Comparison of ENCODE assay signal across 15 cellular contexts in genomic region chr7:124840435-124840834, GRCh38.
DNase-seq lines count a peak whose midpoint lies in the region; ATAC-seq, FAIRE-seq and TF ChIP-seq lines count a peak whose summit lies in the region.
"Had no signal": no experiment of that assay in that cellular context is flagged by ENCODE, and none has a peak within 500 bp of the region (broad histone marks: within the 10 kb centered on the region; RNA-seq: fewer than 3 reads in every experiment).

No MANE protein-coding gene starts in this region.

- WGBS in small intestine, 3 donors, result 21 to 46% (median 45%) methylated on average over 1 of the region's 1 CpG

- H3K27me3 ChIP-seq in OCI-LY3 (ENCODE audit: low read depth, low read length), result no peaks in the 10 kb centered on the region
- H3K27me3 ChIP-seq in small intestine (ENCODE audit: control insufficient read depth in 2 of 2, insufficient read depth in 2 of 2, low read length in 2 of 2), result no peaks in the 10 kb centered on the region
- H3K27me3 ChIP-seq: SJSA1 had no signal

- H3K4me3 ChIP-seq in OCI-LY3 (ENCODE audit: low read length), result no peak overlapping the region
- H3K4me3 ChIP-seq in small intestine (ENCODE audit: low read depth in 1 of 2, low read length in 2 of 2), result no peak overlapping the region
- H3K4me3 ChIP-seq: prostate gland, SJSA1 had no signal

- H3K9ac ChIP-seq in OCI-LY3 (ENCODE audit: low read length), result no peak overlapping the region

- no peak overlapping the region for H2AFZ ChIP-seq in OCI-LY3 (ENCODE audit: low read depth, low read length)

- H3K27ac ChIP-seq in OCI-LY3 (ENCODE audit: low read length), result no peak overlapping the region
- H3K27ac ChIP-seq in small intestine (ENCODE audit: low read depth in 1 of 2, low read length in 1 of 2), result no peak overlapping the region
- H3K27ac ChIP-seq: prostate gland, SJSA1 had no signal

- H3K9me3 ChIP-seq in OCI-LY3 (ENCODE audit: insufficient read depth, low read length), result no peaks in the 10 kb centered on the region
- no peaks in the 10 kb centered on the region for H3K9me3 ChIP-seq in small intestine (ENCODE audit: control insufficient read depth, low read depth)
- H3K9me3 ChIP-seq: prostate gland, SJSA1 had no signal

- TF ChIP-seq CTCF in OCI-LY3 (IDR thresholded peaks at IDR 0.05; ENCODE audit: low read depth, low read length), result peak; percentile 27; the same call in 1 of the 2 replicates

- H3K79me2 ChIP-seq in OCI-LY3 (ENCODE audit: low read length), result no peaks in the 10 kb centered on the region

- H3K4me1 ChIP-seq in OCI-LY3 (ENCODE audit: low read length) (peaks cover 4% of the 10 kb centered on the region; the same call in 1 of the 2 replicates), small intestine (ENCODE audit: control insufficient read depth in 2 of 2, insufficient read depth in 1 of 2, low read depth in 1 of 2, low read length in 1 of 2) (no peaks in the 10 kb centered on the region)
- H3K4me1 ChIP-seq: prostate gland, SJSA1 had no signal

- no peaks in the 10 kb centered on the region for H4K20me1 ChIP-seq in OCI-LY3 (ENCODE audit: insufficient read depth, low read length)

- H3K4me2 ChIP-seq in OCI-LY3 (ENCODE audit: low read length), result no peak overlapping the region

- peak; percentile 15 for DNase-seq in NCI-H748 (lab: John Stamatoyannopoulos, UW; ENCODE audit: unreplicated experiment)
- DNase-seq in NCI-H748 treated with DMSO at 0.1 percent for 48 hours (lab: John Stamatoyannopoulos, UW), result no peak
- DNase-seq in fibroblast of peridontal ligament (ENCODE audit: extremely low read depth), result peak; percentile 3
- DNase-seq in small intestine, result peak; percentile 64
- DNase-seq in cortex of kidney (lab: John Stamatoyannopoulos, UW), result no peak
- DNase-seq: activated CD4-positive, alpha-beta memory T cell treated with anti-CD3 and anti-CD28 coated beads for 36 hours; activated naive CD4-positive, alpha-beta T cell treated with anti-CD3 and anti-CD28 coated beads, Interleukin-2, amount 50 U/mL, for 16 hours; effector memory CD8-positive, alpha-beta T cell; islet precursor cell; NCI-H1417 treated with DMSO at 0.1 percent for 48 hours had no signal

- peaks cover 2% of the 10 kb centered on the region for H3K36me3 ChIP-seq in OCI-LY3 (replicated peaks; ENCODE audit: low read depth, low read length)
- H3K36me3 ChIP-seq in small intestine (ENCODE audit: control insufficient read depth in 2 of 2, insufficient read depth in 2 of 2, low read length in 2 of 2), result no peaks in the 10 kb centered on the region
- H3K36me3 ChIP-seq: prostate gland had no signal

- peak; percentile 33 for FAIRE-seq in small intestine (lab: Jason Lieb, UNC)

- ATAC-seq in HG03432 (IDR thresholded peaks at IDR 0.05; ENCODE audit: unreplicated experiment) (no peak), HG03460 (IDR thresholded peaks at IDR 0.05; ENCODE audit: unreplicated experiment) (no peak)
- ATAC-seq: effector memory CD8-positive, alpha-beta T cell had no signal

Comparison
In these comparisons a context has a peak if more than half of its experiments do, and no peak if none do; other contexts are left out.
1. DNase-seq: peak in NCI-H748 (single experiment), fibroblast of peridontal ligament (single experiment) and small intestine (single experiment); none in NCI-H748 treated with DMSO at 0.1 percent for 48 hours (single experiment) and cortex of kidney (single experiment).